Comparison of ENCODE assay signal across 19 cellular contexts in genomic region chr3:119470851-119471250, GRCh38. TPM values are rescaled to one million over a fixed set of nuclear protein-coding genes. Genes with fewer than 3 reads are reported as not detected.
DNase-seq lines count a peak whose midpoint lies in the region; ATAC-seq, FAIRE-seq and TF ChIP-seq lines count a peak whose summit lies in the region.
"Had no signal": no experiment of that assay in that cellular context is flagged by ENCODE, and none has a peak within 500 bp of the region (broad histone marks: within the 10 kb centered on the region; RNA-seq: fewer than 3 reads in every experiment).

No MANE protein-coding gene starts in this region.

- H3K4me3 ChIP-seq in upper lobe of left lung: no peak overlapping the region
- H3K4me3 ChIP-seq: HAP-1, SK-N-MC, testis had no signal

- peaks cover 29% of the 10 kb centered on the region for H3K4me1 Mint-ChIP-seq in CD4-positive, alpha-beta T cell (ENCODE audit: low read depth)
- peaks cover 32% of the 10 kb centered on the region for H3K4me1 Mint-ChIP-seq in activated naive CD8-positive, alpha-beta T cell treated with anti-CD3 and anti-CD28 coated beads for 36 hours
- peaks cover 36% of the 10 kb centered on the region for H3K4me1 Mint-ChIP-seq in nephron progenitor cell

- no peak overlapping the region for H3K27ac Mint-ChIP-seq in CD4-positive, alpha-beta T cell
- peak overlapping the region; percentile 11 for H3K27ac Mint-ChIP-seq in activated naive CD8-positive, alpha-beta T cell treated with anti-CD3 and anti-CD28 coated beads for 36 hours
- H3K27ac Mint-ChIP-seq in nephron progenitor cell: no peak overlapping the region

- TF ChIP-seq CTCF in CD4-positive, alpha-beta T cell (IDR thresholded peaks at IDR 0.05): no peak
- TF ChIP-seq CTCF in nephron progenitor cell (IDR thresholded peaks at IDR 0.05) (no peak), upper lobe of left lung (IDR thresholded peaks at IDR 0.05) (no peak)

- H3K27ac ChIP-seq in CD4-positive, alpha-beta T cell (ENCODE audit: low read depth, low read length): no peak overlapping the region
- no peak overlapping the region for H3K27ac ChIP-seq in upper lobe of left lung
- H3K27ac ChIP-seq: parathyroid adenoma, SK-N-MC, testis had no signal

- intact Hi-C loops in CD4-positive, alpha-beta T cell (cut with DNase I, micrococcal nuclease): no loop called here

- 95 to 96% methylated on average over 6 of the region's 6 CpGs for WGBS in upper lobe of left lung, 2 donors

- H3K36me3 ChIP-seq in upper lobe of left lung: peaks cover 4 to 36% (median 14%) of the 10 kb centered on the region in 4 donors

- FAIRE-seq in GM12891 (lab: Jason Lieb, UNC): peak; percentile 5
- FAIRE-seq: colon, HTR-8/SVneo had no signal

- peaks cover 45% of the 10 kb centered on the region for H3K36me3 Mint-ChIP-seq in CD4-positive, alpha-beta T cell (ENCODE audit: low read depth)
- H3K36me3 Mint-ChIP-seq in activated naive CD8-positive, alpha-beta T cell treated with anti-CD3 and anti-CD28 coated beads for 36 hours: peaks cover 17% of the 10 kb centered on the region
- peaks cover 19% of the 10 kb centered on the region for H3K36me3 Mint-ChIP-seq in nephron progenitor cell (ENCODE audit: low read depth)

- peaks cover 9 to 27% (median 15%) of the 10 kb centered on the region in 4 donors for H3K4me1 ChIP-seq in upper lobe of left lung
- H3K4me1 ChIP-seq: parathyroid adenoma had no signal

- H3K4me3 Mint-ChIP-seq in CD4-positive, alpha-beta T cell: peak overlapping the region; percentile 55
- peak overlapping the region; percentile 96 for H3K4me3 Mint-ChIP-seq in activated naive CD8-positive, alpha-beta T cell treated with anti-CD3 and anti-CD28 coated beads for 36 hours
- peak overlapping the region; percentile 47 for H3K4me3 Mint-ChIP-seq in nephron progenitor cell

- no peak for DNase-seq in CD4-positive, alpha-beta T cell
- DNase-seq in GM12891 (ENCODE audit: insufficient read length, low spot score) (no peak), nephron progenitor cell (no peak), DMS153 (lab: John Stamatoyannopoulos, UW) (no peak), upper lobe of left lung (no peak)
- DNase-seq in activated naive CD8-positive, alpha-beta T cell treated with anti-CD3 and anti-CD28 coated beads for 36 hours: no peak
- DNase-seq: AML-193, aorta, DMS53, NCI-H1436 treated with DMSO at 0.1 percent for 48 hours, NCI-H2171 treated with DMSO at 0.1 percent for 48 hours, testis had no signal

- no peaks in the 10 kb centered on the region for H3K27me3 Mint-ChIP-seq in CD4-positive, alpha-beta T cell
- H3K27me3 Mint-ChIP-seq in activated naive CD8-positive, alpha-beta T cell treated with anti-CD3 and anti-CD28 coated beads for 36 hours: no peaks in the 10 kb centered on the region
- no peaks in the 10 kb centered on the region for H3K27me3 Mint-ChIP-seq in nephron progenitor cell (ENCODE audit: low read depth, poor library complexity)

- CTCF ChIA-PET in CD4-positive, alpha-beta T cell (lab: Charles Lee): no interaction called here

- TF ChIP-seq EP300 in upper lobe of left lung (IDR thresholded peaks at IDR 0.05): no peak

- ATAC-seq in CD4-positive, alpha-beta T cell (ENCODE audit: poor library complexity): no peak
- no peak for ATAC-seq in upper lobe of left lung (ENCODE audit: low FRiP score in 2 of 2)
- no peak for ATAC-seq in HG03571 (IDR thresholded peaks at IDR 0.05; ENCODE audit: unreplicated experiment)
- ATAC-seq: Panc1 had no signal

- no peaks in the 10 kb centered on the region for H3K9me3 Mint-ChIP-seq in CD4-positive, alpha-beta T cell
- no peaks in the 10 kb centered on the region for H3K9me3 Mint-ChIP-seq in activated naive CD8-positive, alpha-beta T cell treated with anti-CD3 and anti-CD28 coated beads for 36 hours
- H3K9me3 Mint-ChIP-seq in nephron progenitor cell: no peaks in the 10 kb centered on the region

- no peaks in the 10 kb centered on the region for H3K9me3 ChIP-seq in CD4-positive, alpha-beta T cell (ENCODE audit: control insufficient read depth, low read length)
- no peaks in the 10 kb centered on the region for H3K9me3 ChIP-seq in upper lobe of left lung
- H3K9me3 ChIP-seq: HAP-1, testis had no signal

- no peaks in the 10 kb centered on the region for H3K27me3 ChIP-seq in CD4-positive, alpha-beta T cell (ENCODE audit: control insufficient read depth, insufficient read depth, low read length)
- H3K27me3 ChIP-seq in upper lobe of left lung: no peaks in the 10 kb centered on the region
- H3K27me3 ChIP-seq: testis had no signal

- TF ChIP-seq POLR2A in GM12891 (IDR thresholded peaks at IDR 0.05; ENCODE audit: low read depth, low read length): no peak
- no peak for TF ChIP-seq POLR2A in upper lobe of left lung (IDR thresholded peaks at IDR 0.05)

- POLR2A ChIA-PET in CD4-positive, alpha-beta T cell (lab: Charles Lee): interaction anchor here (1.6 kb wide), 1 partner anchor 28 kb away, joined by 7 read pairs; the partner anchor contains the start of gene TIMMDC1

TF ChIP-seq in GM12891, 5 proteins besides CTCF, POLR2A, EP300 and RAD21:
- TF ChIP-seq TAF1 (IDR thresholded peaks at IDR 0.05; ENCODE audit: low read depth, low read length): no peak
- TF ChIP-seq POU2F2 (IDR thresholded peaks at IDR 0.05; ENCODE audit: low read depth, low read length): no peak
- no peak for TF ChIP-seq SPI1 (IDR thresholded peaks at IDR 0.05; ENCODE audit: low read depth, low read length)
- no peak for TF ChIP-seq POLR2AphosphoS5 (IDR thresholded peaks at IDR 0.05; ENCODE audit: low read depth, low read length)
- TF ChIP-seq PAX5 (IDR thresholded peaks at IDR 0.05; ENCODE audit: insufficient read depth, low read length, severe bottlenecking): no peak

RNA-seq across cellular contexts. Expression of gene POGLUT1, which starts 2.1 kb away (rescaled TPM):
- total RNA-seq in CD4-positive, alpha-beta T cell: 10 to 100 TPM; 14.3 to 14.4 TPM
- polyA plus RNA-seq in GM12891 (2012; ENCODE audit: low read depth, missing spikeins): 11.5 TPM
- total RNA-seq in activated naive CD8-positive, alpha-beta T cell treated with anti-CD3 and anti-CD28 coated beads for 36 hours: 10 to 100 TPM; 17.3 to 21.3 TPM
- 10 to 100 TPM in 5 of 6 donors, 1 to 10 TPM in 1; 8.4 to 19.8 (median 15.4) TPM for total RNA-seq in upper lobe of left lung

RNA-seq across cellular contexts. Expression of gene TMEM39A, which starts 7.4 kb away (rescaled TPM):
- total RNA-seq in CD4-positive, alpha-beta T cell: 10 to 100 TPM; 54.1 to 58.0 TPM
- 10.5 TPM for polyA plus RNA-seq in GM12891 (2012; ENCODE audit: low read depth, missing spikeins)
- 10 to 100 TPM; 32.5 to 36.4 TPM for total RNA-seq in activated naive CD8-positive, alpha-beta T cell treated with anti-CD3 and anti-CD28 coated beads for 36 hours
- 10 to 100 TPM; 15.9 to 52.6 (median 46.1) TPM for total RNA-seq in upper lobe of left lung

RNA-seq across cellular contexts. Expression of gene TIMMDC1, which starts 27.5 kb away (rescaled TPM):
- total RNA-seq in CD4-positive, alpha-beta T cell: 10 to 100 TPM; 14.4 to 18.3 TPM
- 36.8 TPM for polyA plus RNA-seq in GM12891 (2012; ENCODE audit: low read depth, missing spikeins)
- total RNA-seq in activated naive CD8-positive, alpha-beta T cell treated with anti-CD3 and anti-CD28 coated beads for 36 hours: 100 to 1,000 TPM; 144 to 150 TPM
- 100 to 1,000 TPM in 1 of 6 donors, 10 to 100 TPM in 5; 33.6 to 105 (median 52.8) TPM for total RNA-seq in upper lobe of left lung
